Comparison of ENCODE assay signal across 20 cellular contexts in the genomic region with DNA sequence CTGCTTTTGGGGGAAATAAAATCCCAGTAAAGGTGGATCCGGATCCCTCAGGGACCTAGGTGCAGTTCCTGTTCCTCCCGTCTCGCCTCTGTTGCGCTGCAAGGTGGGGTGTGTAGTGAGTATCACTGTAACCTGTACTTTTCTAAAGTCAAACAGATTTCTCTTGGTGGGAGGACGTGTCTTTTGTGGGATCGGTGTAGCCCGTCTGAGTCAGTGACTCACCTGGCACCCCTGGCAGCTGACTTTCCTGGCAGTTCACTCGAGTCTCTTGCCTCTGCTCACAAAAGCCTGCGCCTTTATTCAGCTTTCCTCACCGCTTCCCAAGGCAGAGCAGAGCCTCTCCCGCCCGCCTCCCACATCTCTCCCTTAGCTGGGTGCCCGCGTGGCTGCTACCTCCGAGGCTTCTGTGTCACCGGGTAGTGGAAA.
A peak's percentile ranks its signal among the peaks of the same experiment; 100 is the strongest.
DNase-seq lines count a peak whose midpoint lies in the region; ATAC-seq and TF ChIP-seq lines count a peak whose summit lies in the region.
"Had no signal": no experiment of that assay in that cellular context is flagged by ENCODE, and none has a peak within 500 bp of the region (broad histone marks: within the 10 kb centered on the region; RNA-seq: fewer than 3 reads in every experiment).

No MANE protein-coding gene starts in this region.

- peaks cover 0 to 2% (median 0%) of the 10 kb centered on the region in 3 donors for H3K27me3 Mint-ChIP-seq in CD14-positive monocyte (ENCODE audit: low read depth in 3 of 3)
- H3K27me3 Mint-ChIP-seq: activated CD8-positive, alpha-beta T cell treated with anti-CD3 and anti-CD28 coated beads for 36 hours; activated T-cell treated with anti-CD3 and anti-CD28 coated beads, Interleukin-2, amount 50 U/mL, for 24 hours had no signal

- TF ChIP-seq EP300 in gastroesophageal sphincter (IDR thresholded peaks at IDR 0.05): no peak

- H3K4me3 ChIP-seq in gastroesophageal sphincter: no peak overlapping the region
- H3K4me3 ChIP-seq: ascending aorta, HAP-1, PC-9, tibial artery had no signal

- DNase-seq in CD14-positive monocyte (ENCODE audit: low spot score): no peak
- DNase-seq in astrocyte of the hippocampus (ENCODE audit: low read depth, low spot score): peak; percentile 45
- DNase-seq in glomerular visceral epithelial cell (ENCODE audit: extremely low spot score): peak; percentile 41
- peak; percentile 78 for DNase-seq in putamen (ENCODE audit: low spot score)
- DNase-seq in stimulated activated CD8-positive, alpha-beta memory T cell treated with anti-CD3 and anti-CD28 coated beads, Interleukin-4, amount 100 ng/mL, for 48 hours: no peak
- no peak for DNase-seq in occipital lobe (lab: John Stamatoyannopoulos, UW)
- DNase-seq in NCI-H1048 (lab: John Stamatoyannopoulos, UW): no peak
- DNase-seq: activated CD4-positive, CD25-positive, alpha-beta regulatory T cell; activated CD8-positive, alpha-beta T cell treated with anti-CD3 and anti-CD28 coated beads for 36 hours; activated naive CD4-positive, alpha-beta T cell treated with anti-CD3 and anti-CD28 coated beads for 36 hours; activated T-cell treated with anti-CD3 and anti-CD28 coated beads, Interleukin-2, amount 50 U/mL, for 24 hours; foreskin fibroblast; midbrain; retina; tibial artery had no signal

- H3K4me1 Mint-ChIP-seq in CD14-positive monocyte: peaks cover 34% of the 10 kb centered on the region

- H3K9me3 Mint-ChIP-seq in CD14-positive monocyte: no peaks in the 10 kb centered on the region
- H3K9me3 Mint-ChIP-seq: activated CD8-positive, alpha-beta T cell treated with anti-CD3 and anti-CD28 coated beads for 36 hours; activated naive CD4-positive, alpha-beta T cell treated with anti-CD3 and anti-CD28 coated beads for 36 hours; activated T-cell treated with anti-CD3 and anti-CD28 coated beads, Interleukin-2, amount 50 U/mL, for 24 hours had no signal

- peaks cover 27 to 41% of the 10 kb centered on the region in 2 donors for H3K36me3 Mint-ChIP-seq in CD14-positive monocyte

- no peak for TF ChIP-seq CTCF in CD14-positive monocyte (IDR thresholded peaks at IDR 0.05)
- TF ChIP-seq CTCF in gastroesophageal sphincter (IDR thresholded peaks at IDR 0.05): no peak

- 94% methylated on average over 6 of the region's 16 CpGs; no CpG with 5 or more reads in 1 of the 2 donors for WGBS in gastroesophageal sphincter (ENCODE audit: low coverage in 1 of 2), 2 donors

- no peak overlapping the region for H3K27ac ChIP-seq in gastroesophageal sphincter
- H3K27ac ChIP-seq: ascending aorta, PC-9, tibial artery had no signal

- no peaks in the 10 kb centered on the region for H3K27me3 ChIP-seq in gastroesophageal sphincter
- H3K27me3 ChIP-seq: ascending aorta, tibial artery had no signal

- H3K4me1 ChIP-seq in gastroesophageal sphincter: peaks cover 0 to 27% (median 13%) of the 10 kb centered on the region in 3 donors
- H3K4me1 ChIP-seq: HAP-1 had no signal

- H3K27ac Mint-ChIP-seq in CD14-positive monocyte: peak overlapping the region in 4 of 7 donors; percentile 40 to 84 (median 64)
- H3K27ac Mint-ChIP-seq: activated CD8-positive, alpha-beta T cell treated with anti-CD3 and anti-CD28 coated beads for 36 hours; activated naive CD4-positive, alpha-beta T cell treated with anti-CD3 and anti-CD28 coated beads for 36 hours; activated T-cell treated with anti-CD3 and anti-CD28 coated beads, Interleukin-2, amount 50 U/mL, for 24 hours had no signal

- H3K4me3 Mint-ChIP-seq in CD14-positive monocyte: no peak overlapping the region
- H3K4me3 Mint-ChIP-seq: activated CD8-positive, alpha-beta T cell treated with anti-CD3 and anti-CD28 coated beads for 36 hours; activated naive CD4-positive, alpha-beta T cell treated with anti-CD3 and anti-CD28 coated beads for 36 hours; activated T-cell treated with anti-CD3 and anti-CD28 coated beads, Interleukin-2, amount 50 U/mL, for 24 hours; neural crest cell had no signal

- intact Hi-C loops in CD14-positive monocyte (cut with micrococcal nuclease): no loop called here

- H3K9me3 ChIP-seq in gastroesophageal sphincter: no peaks in the 10 kb centered on the region
- H3K9me3 ChIP-seq: ascending aorta, tibial artery had no signal

- H3K36me3 ChIP-seq in gastroesophageal sphincter: no peaks in the 10 kb centered on the region
- H3K36me3 ChIP-seq: ascending aorta, HAP-1, tibial artery had no signal

- ATAC-seq in gastroesophageal sphincter: no peak
- ATAC-seq: activated CD8-positive, alpha-beta T cell treated with anti-CD3 and anti-CD28 coated beads for 36 hours had no signal

- no peak for TF ChIP-seq POLR2A in gastroesophageal sphincter (IDR thresholded peaks at IDR 0.05)

Comparison
In these comparisons a context has a peak if more than half of its experiments do, and no peak if none do; other contexts are left out.
1. DNase-seq: peak in astrocyte of the hippocampus (single experiment), glomerular visceral epithelial cell (single experiment) and putamen (single experiment); none in CD14-positive monocyte (single experiment), stimulated activated CD8-positive, alpha-beta memory T cell treated with anti-CD3 and anti-CD28 coated beads, Interleukin-4, amount 100 ng/mL, for 48 hours (single experiment), occipital lobe (single experiment) and NCI-H1048 (single experiment).